In genomic region chr5:25970906-25971489, GRCh38 we compare ENCODE assay signal across 1 cellular context.
TF ChIP-seq lines count a peak whose summit lies in the region.

No MANE protein-coding gene starts in this region.

TF ChIP-seq in liver, 16 proteins besides CTCF, POLR2A, EP300 and RAD21 (continued from another document):
- TF ChIP-seq ZBTB33 (IDR thresholded peaks at IDR 0.05) (no peak), EGR1 (IDR thresholded peaks at IDR 0.05; ENCODE audit: low read depth in 2 of 2) (no peak), REST (IDR thresholded peaks at IDR 0.05) (no peak), GABPA (IDR thresholded peaks at IDR 0.05 in 1 of 2, conservative IDR thresholded peaks at IDR 0.05 in 1 of 2) (no peak), YY1 (IDR thresholded peaks at IDR 0.05) (peak; percentile 39)
TF ChIP-seq in liver: peak in this region for 4.
